In the genomic region with DNA sequence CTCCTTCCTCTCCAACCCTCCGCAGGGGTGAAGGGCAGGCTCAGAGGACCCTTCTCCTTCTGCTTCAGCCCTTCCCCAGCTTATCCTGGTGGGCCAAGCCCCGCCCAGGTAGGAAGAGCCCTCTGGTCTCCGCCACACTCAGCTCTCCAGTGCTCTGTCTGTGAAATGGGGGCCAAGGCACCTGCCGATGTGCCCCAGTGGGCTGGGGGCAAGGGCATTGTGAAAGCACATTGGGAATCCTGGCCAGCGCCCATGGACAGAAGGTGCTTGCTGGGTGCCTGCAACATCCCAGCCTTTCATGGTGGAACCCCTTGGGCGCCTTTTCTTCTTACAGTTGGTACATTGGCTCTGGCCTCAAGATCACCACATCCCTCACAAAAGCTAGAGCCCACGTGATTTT, we compare ENCODE assay signal across 34 cellular contexts.
"Had no signal": no experiment of that assay in that cellular context is flagged by ENCODE, and none has a peak within 500 bp of the region (broad histone marks: within the 10 kb centered on the region; RNA-seq: fewer than 3 reads in every experiment).

No MANE protein-coding gene starts in this region.

- H3K4me3 Mint-ChIP-seq: activated B cell treated with CpG ODN at 0.5 μM for 24 hours; activated CD4-positive, alpha-beta memory T cell treated with anti-CD3 and anti-CD28 coated beads for 36 hours; activated CD8-positive, alpha-beta memory T cell treated with anti-CD3 and anti-CD28 coated beads, Interleukin-2, amount 10 ng/mL, durations not matched to agents 7 days and 5 days; activated CD8-positive, alpha-beta T cell treated with anti-CD3 and anti-CD28 coated beads, Interleukin-2, amount 10 ng/mL, durations not matched to agents 7 days and 5 days; activated naive CD4-positive, alpha-beta T cell treated with anti-CD3 and anti-CD28 coated beads for 36 hours; activated naive CD4-positive, alpha-beta T cell treated with anti-CD3 and anti-CD28 coated beads, Interleukin-2, amount 50 U/mL, for 24 hours; activated naive CD8-positive, alpha-beta T cell treated with anti-CD3 and anti-CD28 coated beads for 36 hours; activated naive CD8-positive, alpha-beta T cell treated with anti-CD3 and anti-CD28 coated beads, Interleukin-2, amount 50 U/mL, for 24 hours; activated T-helper 1 cell treated with anti-CD3 and anti-CD28 coated beads, Interleukin-12 subunit alpha, Interleukin-12 subunit beta, Interleukin-2, Interleukin-4 antibody, amounts not matched to agents 30 ng/mL and 10 ng/mL and 1 ng/mL, durations not matched to agents 14 hours and 24 hours and 36 hours; dendritic cell treated with granulocyte-macrophage colony-stimulating factor and Interleukin-4, amounts not matched to agents 40 ng/mL and 50 ng/mL, for 4 days; effector memory CD8-positive, alpha-beta T cell; T-helper 17 cell; T-helper 2 cell treated with Interferon-gamma antibody and Interleukin-4, amounts not matched to agents 5 μg/mL and 100 μg/mL, for 36 hours had no signal

- DNase-seq: activated B cell treated with CpG ODN at 0.5 μM for 24 hours; activated CD4-positive, alpha-beta memory T cell treated with anti-CD3 and anti-CD28 coated beads for 36 hours; activated CD4-positive, alpha-beta T cell treated with anti-CD3 and anti-CD28 coated beads for 48 hours; activated CD8-positive, alpha-beta memory T cell treated with anti-CD3 and anti-CD28 coated beads, Interleukin-2, amount 10 ng/mL, durations not matched to agents 7 days and 5 days; activated CD8-positive, alpha-beta memory T cell treated with anti-CD3 and anti-CD28 coated beads, Interleukin-2, amount 50 U/mL, for 4 hours; activated CD8-positive, alpha-beta T cell treated with anti-CD3 and anti-CD28 coated beads, Interleukin-2, amount 10 ng/mL, durations not matched to agents 7 days and 5 days; activated effector memory CD4-positive, alpha-beta T cell treated with anti-CD3 and anti-CD28 coated beads, Interleukin-2, amount 50 U/mL, for 16 hours; activated naive CD4-positive, alpha-beta T cell treated with anti-CD3 and anti-CD28 coated beads for 36 hours; activated naive CD8-positive, alpha-beta T cell treated with anti-CD3 and anti-CD28 coated beads for 36 hours; activated naive CD8-positive, alpha-beta T cell treated with anti-CD3 and anti-CD28 coated beads, Interleukin-2, amount 50 U/mL, for 24 hours; activated T-cell treated with anti-CD3 and anti-CD28 coated beads, Interleukin-2, amount 50 U/mL, for 1 hour; activated T-cell treated with anti-CD3 and anti-CD28 coated beads, Interleukin-2, amount 50 U/mL, for 48 hours; adrenal gland; amygdala; body of pancreas; caudate nucleus; colonic mucosa; effector CD4-positive, alpha-beta T cell; effector memory CD8-positive, alpha-beta T cell; erythroblast; esophagus squamous epithelium; foreskin melanocyte; head of caudate nucleus; T-helper 1 cell; T-helper 17 cell; T1000; WERI-Rb-1 had no signal

- H3K27me3 Mint-ChIP-seq: activated naive CD4-positive, alpha-beta T cell treated with anti-CD3 and anti-CD28 coated beads, Interleukin-2, amount 50 U/mL, for 24 hours; activated naive CD8-positive, alpha-beta T cell treated with anti-CD3 and anti-CD28 coated beads for 36 hours; activated naive CD8-positive, alpha-beta T cell treated with anti-CD3 and anti-CD28 coated beads, Interleukin-2, amount 50 U/mL, for 24 hours; dendritic cell treated with granulocyte-macrophage colony-stimulating factor and Interleukin-4, amounts not matched to agents 40 ng/mL and 50 ng/mL, for 4 days had no signal

- H3K27ac Mint-ChIP-seq: activated B cell treated with CpG ODN at 0.5 μM for 24 hours; activated CD4-positive, alpha-beta memory T cell treated with anti-CD3 and anti-CD28 coated beads for 36 hours; activated CD8-positive, alpha-beta memory T cell treated with anti-CD3 and anti-CD28 coated beads, Interleukin-2, amount 10 ng/mL, durations not matched to agents 7 days and 5 days; activated CD8-positive, alpha-beta T cell treated with anti-CD3 and anti-CD28 coated beads, Interleukin-2, amount 10 ng/mL, durations not matched to agents 7 days and 5 days; activated naive CD4-positive, alpha-beta T cell treated with anti-CD3 and anti-CD28 coated beads for 36 hours; activated naive CD4-positive, alpha-beta T cell treated with anti-CD3 and anti-CD28 coated beads, Interleukin-2, amount 50 U/mL, for 24 hours; activated naive CD8-positive, alpha-beta T cell treated with anti-CD3 and anti-CD28 coated beads for 36 hours; activated naive CD8-positive, alpha-beta T cell treated with anti-CD3 and anti-CD28 coated beads, Interleukin-2, amount 50 U/mL, for 24 hours; activated T-helper 1 cell treated with anti-CD3 and anti-CD28 coated beads, Interleukin-12 subunit alpha, Interleukin-12 subunit beta, Interleukin-2, Interleukin-4 antibody, amounts not matched to agents 30 ng/mL and 10 ng/mL and 1 ng/mL, durations not matched to agents 14 hours and 24 hours and 36 hours; activated T-helper 2 cell treated with anti-CD3 and anti-CD28 coated beads, Interferon-gamma antibody, Interleukin-2, Interleukin-4, amounts not matched to agents 10 μg/mL and 5 μg/mL and 100 μg/mL, durations not matched to agents 14 hours and 24 hours and 36 hours; dendritic cell treated with granulocyte-macrophage colony-stimulating factor and Interleukin-4, amounts not matched to agents 40 ng/mL and 50 ng/mL, for 4 days; effector memory CD8-positive, alpha-beta T cell; T-helper 17 cell; T-helper 2 cell treated with Interferon-gamma antibody and Interleukin-4, amounts not matched to agents 5 μg/mL and 100 μg/mL, for 36 hours had no signal

- H3K9me3 Mint-ChIP-seq: activated B cell treated with CpG ODN at 0.5 μM for 24 hours; activated CD4-positive, alpha-beta memory T cell treated with anti-CD3 and anti-CD28 coated beads for 36 hours; activated naive CD4-positive, alpha-beta T cell treated with anti-CD3 and anti-CD28 coated beads for 36 hours; activated naive CD4-positive, alpha-beta T cell treated with anti-CD3 and anti-CD28 coated beads, Interleukin-2, amount 50 U/mL, for 24 hours; activated naive CD8-positive, alpha-beta T cell treated with anti-CD3 and anti-CD28 coated beads for 36 hours; activated naive CD8-positive, alpha-beta T cell treated with anti-CD3 and anti-CD28 coated beads, Interleukin-2, amount 50 U/mL, for 24 hours; activated T-helper 1 cell treated with anti-CD3 and anti-CD28 coated beads, Interleukin-12 subunit alpha, Interleukin-12 subunit beta, Interleukin-2, Interleukin-4 antibody, amounts not matched to agents 30 ng/mL and 10 ng/mL and 1 ng/mL, durations not matched to agents 14 hours and 24 hours and 36 hours; activated T-helper 2 cell treated with anti-CD3 and anti-CD28 coated beads, Interferon-gamma antibody, Interleukin-2, Interleukin-4, amounts not matched to agents 10 μg/mL and 5 μg/mL and 100 μg/mL, durations not matched to agents 14 hours and 24 hours and 36 hours; dendritic cell treated with granulocyte-macrophage colony-stimulating factor and Interleukin-4, amounts not matched to agents 40 ng/mL and 50 ng/mL, for 4 days; effector memory CD8-positive, alpha-beta T cell; T-helper 2 cell treated with Interferon-gamma antibody and Interleukin-4, amounts not matched to agents 5 μg/mL and 100 μg/mL, for 36 hours had no signal

- H3K4me1 Mint-ChIP-seq: activated B cell treated with CpG ODN at 0.5 μM for 24 hours; activated CD8-positive, alpha-beta memory T cell treated with anti-CD3 and anti-CD28 coated beads, Interleukin-2, amount 10 ng/mL, durations not matched to agents 7 days and 5 days; activated naive CD4-positive, alpha-beta T cell treated with anti-CD3 and anti-CD28 coated beads, Interleukin-2, amount 50 U/mL, for 24 hours; activated naive CD8-positive, alpha-beta T cell treated with anti-CD3 and anti-CD28 coated beads for 36 hours; activated naive CD8-positive, alpha-beta T cell treated with anti-CD3 and anti-CD28 coated beads, Interleukin-2, amount 50 U/mL, for 24 hours; T-helper 17 cell had no signal

- H3K36me3 Mint-ChIP-seq: activated CD4-positive, alpha-beta memory T cell treated with anti-CD3 and anti-CD28 coated beads for 36 hours; activated CD8-positive, alpha-beta memory T cell treated with anti-CD3 and anti-CD28 coated beads, Interleukin-2, amount 10 ng/mL, durations not matched to agents 7 days and 5 days; activated naive CD4-positive, alpha-beta T cell treated with anti-CD3 and anti-CD28 coated beads, Interleukin-2, amount 50 U/mL, for 24 hours; activated naive CD8-positive, alpha-beta T cell treated with anti-CD3 and anti-CD28 coated beads for 36 hours had no signal

- ATAC-seq: activated CD4-positive, CD25-positive, alpha-beta regulatory T cell treated with anti-CD3 and anti-CD28 coated beads, Interleukin-2, amount 50 U/mL, for 24 hours; activated CD8-positive, alpha-beta memory T cell treated with anti-CD3 and anti-CD28 coated beads, Interleukin-2, amount 10 ng/mL, durations not matched to agents 7 days and 5 days; activated CD8-positive, alpha-beta T cell treated with anti-CD3 and anti-CD28 coated beads, Interleukin-2, amount 10 ng/mL, durations not matched to agents 7 days and 5 days; activated naive CD8-positive, alpha-beta T cell treated with anti-CD3 and anti-CD28 coated beads, Interleukin-2, amount 50 U/mL, for 24 hours; body of pancreas; effector memory CD8-positive, alpha-beta T cell; gastroesophageal sphincter; T-helper 17 cell had no signal
